In genomic region chr15:92829875-92830274, GRCh38 we compare ENCODE assay signal across 9 cellular contexts.
DNase-seq lines count a peak whose midpoint lies in the region; ATAC-seq and TF ChIP-seq lines count a peak whose summit lies in the region.
"Had no signal": no experiment of that assay in that cellular context is flagged by ENCODE, and none has a peak within 500 bp of the region (broad histone marks: within the 10 kb centered on the region; RNA-seq: fewer than 3 reads in every experiment).

No MANE protein-coding gene starts in this region.

- peaks cover 46% of the 10 kb centered on the region for H3K4me1 ChIP-seq in left ventricle myocardium inferior

- H3K27ac ChIP-seq in left ventricle myocardium inferior (replicated peaks): peak overlapping the region; percentile 96

- H3K27ac Mint-ChIP-seq in activated T-helper 2 cell treated with anti-CD3 and anti-CD28 coated beads, Interferon-gamma antibody, Interleukin-2, Interleukin-4, amounts not matched to agents 10 μg/mL and 5 μg/mL and 100 μg/mL, durations not matched to agents 14 hours and 24 hours and 36 hours: peak overlapping the region; percentile 52
- peak overlapping the region; percentile 88 for H3K27ac Mint-ChIP-seq in memory B cell
- H3K27ac Mint-ChIP-seq in type B pancreatic cell: peak overlapping the region; percentile 97

- no peaks in the 10 kb centered on the region for H3K27me3 ChIP-seq in left ventricle myocardium inferior (ENCODE audit: low read depth)

- no peaks in the 10 kb centered on the region for H3K9me3 Mint-ChIP-seq in activated T-helper 2 cell treated with anti-CD3 and anti-CD28 coated beads, Interferon-gamma antibody, Interleukin-2, Interleukin-4, amounts not matched to agents 10 μg/mL and 5 μg/mL and 100 μg/mL, durations not matched to agents 14 hours and 24 hours and 36 hours
- H3K9me3 Mint-ChIP-seq in memory B cell: no peaks in the 10 kb centered on the region
- no peaks in the 10 kb centered on the region for H3K9me3 Mint-ChIP-seq in type B pancreatic cell

- intact Hi-C loops in left ventricle myocardium inferior (cut with micrococcal nuclease): loop anchor here (5.0 kb wide), 1 partner anchor 52 kb away; no protein-coding TSS in a partner anchor
- intact Hi-C loops in Right ventricle myocardium superior (cut with DNase I): loop anchor here (5.0 kb wide), 2 partner anchors 52 to 72 kb away; partner anchors contain the start of gene CHD2
- intact Hi-C loops in activated T-helper 2 cell treated with anti-CD3 and anti-CD28 coated beads, Interferon-gamma antibody, Interleukin-2, Interleukin-4, amounts not matched to agents 10 μg/mL and 5 μg/mL and 100 μg/mL, durations not matched to agents 14 hours and 24 hours and 36 hours (cut with micrococcal nuclease): no loop called here

- no peaks in the 10 kb centered on the region for H3K36me3 Mint-ChIP-seq in activated T-helper 2 cell treated with anti-CD3 and anti-CD28 coated beads, Interferon-gamma antibody, Interleukin-2, Interleukin-4, amounts not matched to agents 10 μg/mL and 5 μg/mL and 100 μg/mL, durations not matched to agents 14 hours and 24 hours and 36 hours (ENCODE audit: low read depth)
- H3K36me3 Mint-ChIP-seq in memory B cell (no peaks in the 10 kb centered on the region), type B pancreatic cell (no peaks in the 10 kb centered on the region)

- no peak overlapping the region for H3K4me3 Mint-ChIP-seq in activated T-helper 2 cell treated with anti-CD3 and anti-CD28 coated beads, Interferon-gamma antibody, Interleukin-2, Interleukin-4, amounts not matched to agents 10 μg/mL and 5 μg/mL and 100 μg/mL, durations not matched to agents 14 hours and 24 hours and 36 hours (ENCODE audit: low read depth)
- no peak overlapping the region for H3K4me3 Mint-ChIP-seq in memory B cell
- peak overlapping the region; percentile 32 for H3K4me3 Mint-ChIP-seq in type B pancreatic cell

- no peaks in the 10 kb centered on the region for H3K36me3 ChIP-seq in left ventricle myocardium inferior
- H3K36me3 ChIP-seq: HAP-1 had no signal

- no peaks in the 10 kb centered on the region for H3K9me3 ChIP-seq in left ventricle myocardium inferior (replicated peaks)
- H3K9me3 ChIP-seq: HAP-1 had no signal

- no peak for ATAC-seq in Right ventricle myocardium superior (ENCODE audit: poor library complexity)
- ATAC-seq in memory B cell (ENCODE audit: low read depth): no peak
- ATAC-seq in GM18868 (IDR thresholded peaks at IDR 0.05; ENCODE audit: unreplicated experiment): no peak
- no peak for ATAC-seq in GM18517 (IDR thresholded peaks at IDR 0.05; ENCODE audit: unreplicated experiment)

- H3K4me1 Mint-ChIP-seq in activated T-helper 2 cell treated with anti-CD3 and anti-CD28 coated beads, Interferon-gamma antibody, Interleukin-2, Interleukin-4, amounts not matched to agents 10 μg/mL and 5 μg/mL and 100 μg/mL, durations not matched to agents 14 hours and 24 hours and 36 hours (ENCODE audit: low read depth): peaks cover 47% of the 10 kb centered on the region
- H3K4me1 Mint-ChIP-seq in memory B cell: peaks cover 29% of the 10 kb centered on the region
- H3K4me1 Mint-ChIP-seq in type B pancreatic cell (ENCODE audit: unreplicated experiment): peaks cover 47% of the 10 kb centered on the region

- H3K4me3 ChIP-seq in left ventricle myocardium inferior: no peak overlapping the region
- H3K4me3 ChIP-seq: HAP-1 had no signal

- TF ChIP-seq CTCF in left ventricle myocardium inferior (IDR thresholded peaks at IDR 0.05; ENCODE audit: borderline replicate concordance): no peak
- TF ChIP-seq CTCF in type B pancreatic cell (conservative IDR thresholded peaks at IDR 0.05): no peak

- no peaks in the 10 kb centered on the region for H3K27me3 Mint-ChIP-seq in activated T-helper 2 cell treated with anti-CD3 and anti-CD28 coated beads, Interferon-gamma antibody, Interleukin-2, Interleukin-4, amounts not matched to agents 10 μg/mL and 5 μg/mL and 100 μg/mL, durations not matched to agents 14 hours and 24 hours and 36 hours (ENCODE audit: low read depth)
- H3K27me3 Mint-ChIP-seq in memory B cell (no peaks in the 10 kb centered on the region), type B pancreatic cell (no peaks in the 10 kb centered on the region)

- DNase-seq in left ventricle myocardium inferior: no peak
- no peak for DNase-seq in Right ventricle myocardium superior
- no peak for DNase-seq in activated T-helper 2 cell treated with anti-CD3 and anti-CD28 coated beads, Interferon-gamma antibody, Interleukin-2, Interleukin-4, amounts not matched to agents 10 μg/mL and 5 μg/mL and 100 μg/mL, durations not matched to agents 14 hours and 24 hours and 36 hours (ENCODE audit: low spot score)
- DNase-seq in memory B cell (ENCODE audit: low spot score in 2 of 2): no peak
- no peak for DNase-seq in type B pancreatic cell (ENCODE audit: extremely low spot score, unreplicated experiment)
- no peak for DNase-seq in stimulated activated CD8-positive, alpha-beta memory T cell treated with anti-CD3 and anti-CD28 coated beads, Interleukin-4, amount 100 ng/mL, for 48 hours
